Comparison of ENCODE assay signal across 16 cellular contexts in the genomic region with DNA sequence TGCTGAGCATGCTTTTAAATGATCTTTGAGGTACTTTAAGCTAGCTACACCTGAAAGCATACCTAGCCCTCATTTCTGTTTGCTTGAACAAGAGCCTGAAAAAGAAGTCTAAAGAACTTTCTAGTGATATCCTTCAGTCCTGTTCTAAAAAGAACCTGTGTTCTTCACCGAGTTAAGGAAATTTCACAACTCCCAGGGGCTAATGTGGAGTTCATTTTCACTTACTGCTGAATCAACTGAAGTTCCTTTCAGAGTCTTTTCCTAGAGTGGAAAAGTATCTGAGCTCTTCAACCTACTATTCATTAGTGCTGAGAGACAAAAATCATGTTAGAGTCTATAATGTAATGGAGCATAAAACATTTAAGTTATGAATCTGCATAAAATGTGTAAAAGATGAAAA.
DNase-seq lines count a peak whose midpoint lies in the region; ATAC-seq and TF ChIP-seq lines count a peak whose summit lies in the region.
"Had no signal": no experiment of that assay in that cellular context is flagged by ENCODE, and none has a peak within 500 bp of the region (broad histone marks: within the 10 kb centered on the region; RNA-seq: fewer than 3 reads in every experiment).

No MANE protein-coding gene starts in this region.

- peaks cover 0 to 7% (median 3%) of the 10 kb centered on the region in 4 donors for H3K4me1 Mint-ChIP-seq in CD4-positive, alpha-beta memory T cell

- peak; percentile 35 to 51 for ATAC-seq in right cardiac atrium
- ATAC-seq: activated naive CD4-positive, alpha-beta T cell treated with anti-CD3 and anti-CD28 coated beads, Interleukin-2, amount 50 U/mL, for 72 hours; natural killer cell; PC-3 had no signal

- 23% methylated on average over 1 of the region's 1 CpG for WGBS in right cardiac atrium
- 49 to 57% methylated on average over 1 of the region's 1 CpG for WGBS in sigmoid colon, 2 donors

- no peak overlapping the region for H3K4me3 Mint-ChIP-seq in CD4-positive, alpha-beta memory T cell
- H3K4me3 Mint-ChIP-seq: activated CD4-positive, alpha-beta memory T cell treated with anti-CD3 and anti-CD28 coated beads for 36 hours; natural killer cell had no signal

- no peak for TF ChIP-seq EP300 in sigmoid colon (IDR thresholded peaks at IDR 0.05)

- no peaks in the 10 kb centered on the region for H3K4me1 ChIP-seq in CD4-positive, alpha-beta memory T cell (ENCODE audit: insufficient read depth, low read length)
- H3K4me1 ChIP-seq in right cardiac atrium (ENCODE audit: control insufficient read depth, insufficient read depth, low read length) (no peaks in the 10 kb centered on the region), sigmoid colon (peaks cover 0 to 37% (median 32%) of the 10 kb centered on the region in 4 donors), SJCRH30 (no peaks in the 10 kb centered on the region)
- H3K4me1 ChIP-seq: breast epithelium had no signal

- CTCF ChIA-PET in CD4-positive, alpha-beta memory T cell (lab: Charles Lee; ENCODE audit: partially characterized antibody) = no interaction called here

- H3K4me3 ChIP-seq in CD4-positive, alpha-beta memory T cell (ENCODE audit: low read length in 2 of 2) = no peak overlapping the region
- H3K4me3 ChIP-seq in NB4 (ENCODE audit: low read depth, low read length) (no peak overlapping the region), right cardiac atrium (ENCODE audit: low read length) (no peak overlapping the region), sigmoid colon (no peak overlapping the region), SJCRH30 (no peak overlapping the region)
- H3K4me3 ChIP-seq: breast epithelium, esophagus muscularis mucosa had no signal

- peaks cover 0 to 2% (median 0%) of the 10 kb centered on the region in 8 donors for H3K9me3 Mint-ChIP-seq in CD4-positive, alpha-beta memory T cell
- H3K9me3 Mint-ChIP-seq: natural killer cell had no signal

- no peaks in the 10 kb centered on the region for H3K9me3 ChIP-seq in CD4-positive, alpha-beta memory T cell (ENCODE audit: control insufficient read depth in 1 of 2, low read length in 2 of 2)
- H3K9me3 ChIP-seq in right cardiac atrium (ENCODE audit: control insufficient read depth, low read length) (no peaks in the 10 kb centered on the region), sigmoid colon (no peaks in the 10 kb centered on the region), SJCRH30 (replicated peaks) (no peaks in the 10 kb centered on the region)
- H3K9me3 ChIP-seq: breast epithelium, esophagus muscularis mucosa had no signal

- POLR2A ChIA-PET in CD4-positive, alpha-beta memory T cell (lab: Charles Lee; ENCODE audit: partially characterized antibody) = interaction anchor here (1.2 kb wide), 1 partner anchor 9 kb away, joined by 4 read pairs; no protein-coding TSS in a partner anchor

- intact Hi-C loops in CD4-positive, alpha-beta memory T cell (cut with micrococcal nuclease) = no loop called here
- intact Hi-C loops in right cardiac atrium (cut with DNase I) (loop anchor here in 1 of 4 donors (10.0 kb wide), 1 partner anchor 67 kb away; a partner anchor contains a TSS), sigmoid colon (cut with DNase I) (no loop called here)

- no peaks in the 10 kb centered on the region for H3K36me3 Mint-ChIP-seq in CD4-positive, alpha-beta memory T cell
- H3K36me3 Mint-ChIP-seq: natural killer cell had no signal

- no peak for TF ChIP-seq POLR2A in NB4 (IDR thresholded peaks at IDR 0.05; ENCODE audit: extremely low read depth, insufficient read length)
- TF ChIP-seq POLR2A in sigmoid colon (IDR thresholded peaks at IDR 0.05) = no peak

- H3K36me3 ChIP-seq in CD4-positive, alpha-beta memory T cell (ENCODE audit: insufficient read depth, low read length) = no peaks in the 10 kb centered on the region
- H3K36me3 ChIP-seq in sigmoid colon (no peaks in the 10 kb centered on the region), SJCRH30 (no peaks in the 10 kb centered on the region)
- H3K36me3 ChIP-seq: breast epithelium, esophagus muscularis mucosa had no signal

- DNase-seq in CD4-positive, alpha-beta memory T cell = no peak
- DNase-seq in NB4 (ENCODE audit: low read depth) = peak; percentile 51
- no peak for DNase-seq in right cardiac atrium
- DNase-seq in sigmoid colon = no peak
- no peak for DNase-seq in stimulated activated CD4-positive, alpha-beta T cell treated with anti-CD3 and anti-CD28 coated beads, Interleukin-4, amount 100 ng/mL, for 1 hour
- DNase-seq in SJCRH30 = no peak
- DNase-seq in midbrain (lab: John Stamatoyannopoulos, UW) = no peak
- DNase-seq: activated CD4-positive, alpha-beta memory T cell treated with anti-CD3 and anti-CD28 coated beads for 36 hours; activated T-cell treated with anti-CD3 and anti-CD28 coated beads, Interleukin-2, amount 50 U/mL, for 48 hours; natural killer cell; NCI-H1694 treated with DMSO at 0.1 percent for 48 hours; NCI-H510A; PC-3 had no signal

- H3K27me3 ChIP-seq in CD4-positive, alpha-beta memory T cell (ENCODE audit: insufficient read depth, low read length) = no peaks in the 10 kb centered on the region
- no peaks in the 10 kb centered on the region for H3K27me3 ChIP-seq in right cardiac atrium (ENCODE audit: control insufficient read depth, insufficient read depth)
- no peaks in the 10 kb centered on the region for H3K27me3 ChIP-seq in sigmoid colon
- H3K27me3 ChIP-seq in SJCRH30 = no peaks in the 10 kb centered on the region
- H3K27me3 ChIP-seq: breast epithelium, esophagus muscularis mucosa had no signal

- no peak for TF ChIP-seq CTCF in NB4 (IDR thresholded peaks at IDR 0.05; ENCODE audit: low read depth, low read length)
- TF ChIP-seq CTCF in sigmoid colon (IDR thresholded peaks at IDR 0.05) = no peak

- H3K27me3 Mint-ChIP-seq in CD4-positive, alpha-beta memory T cell = no peaks in the 10 kb centered on the region
- H3K27me3 Mint-ChIP-seq: activated CD4-positive, alpha-beta memory T cell treated with anti-CD3 and anti-CD28 coated beads for 36 hours had no signal

- H3K27ac ChIP-seq in CD4-positive, alpha-beta memory T cell (ENCODE audit: low read depth, low read length) = no peak overlapping the region
- H3K27ac ChIP-seq in right cardiac atrium (ENCODE audit: low read length) (no peak overlapping the region), sigmoid colon (peak overlapping the region; percentile 2 to 83 (median 72)), SJCRH30 (no peak overlapping the region)

- H3K27ac Mint-ChIP-seq in CD4-positive, alpha-beta memory T cell = peak overlapping the region; percentile 2 to 72 (median 27)
- H3K27ac Mint-ChIP-seq: activated CD4-positive, alpha-beta memory T cell treated with anti-CD3 and anti-CD28 coated beads for 36 hours; activated naive CD4-positive, alpha-beta T cell treated with anti-CD3 and anti-CD28 coated beads, Interleukin-2, amount 50 U/mL, for 72 hours had no signal

Comparison
In these comparisons a context has a peak if more than half of its experiments do, and no peak if none do; other contexts are left out.
1. H3K27ac ChIP-seq: peak in sigmoid colon (4 of 4); none in CD4-positive, alpha-beta memory T cell (single experiment), right cardiac atrium (single experiment) and SJCRH30 (single experiment).